1 cellular context compared by ENCODE assay signal in genomic region chr10:63133056-63133786, GRCh38.
TF ChIP-seq lines count a peak whose summit lies in the region.

NRBF2 (plus strand) TSS chr10:63133328; CDS start chr10:63133471, 143 bp downstream.

TF ChIP-seq in HEK293, 187 proteins besides CTCF, POLR2A, EP300 and RAD21 (continued from another document):
- peak; percentile 73; the same call in 1 of the 2 replicates for TF ChIP-seq ZBTB6 (tag by site-specific recombination; IDR thresholded peaks at IDR 0.05)
- TF ChIP-seq ZFHX2 (tag by site-specific recombination; conservative IDR thresholded peaks at IDR 0.05), result peak; percentile 44
- 0 out of 2 replicates have a peak, but pooled peaks have one; percentile 28 for TF ChIP-seq WT1 (tag by site-specific recombination; IDR thresholded peaks at IDR 0.05)
- TF ChIP-seq ZEB2 (tag by site-specific recombination; IDR thresholded peaks at IDR 0.05), result peak; percentile 58; the same call in 1 of the 2 replicates
- TF ChIP-seq ZNF157 (tag by site-specific recombination; IDR thresholded peaks at IDR 0.05), result no peak
- no peak for TF ChIP-seq ZBTB1 (tag by site-specific recombination; IDR thresholded peaks at IDR 0.05)
- no peak for TF ChIP-seq ZNF48 (tag by site-specific recombination; IDR thresholded peaks at IDR 0.05)
